Comparison of ENCODE assay signal across 7 cellular contexts in genomic region chr10:2436933-2437332, GRCh38.
"Had no signal": no experiment of that assay in that cellular context is flagged by ENCODE, and none has a peak within 500 bp of the region (broad histone marks: within the 10 kb centered on the region; RNA-seq: fewer than 3 reads in every experiment).

No MANE protein-coding gene starts in this region.

- H3K4me2 ChIP-seq: KMS-11 had no signal

- H3K4me3 ChIP-seq: K562 had no signal

- DNase-seq: IMR-90, KBM-7, KG1 had no signal

- H3K9ac ChIP-seq: KMS-11 had no signal

- ATAC-seq: HepG2, K562 had no signal

- H3K27ac ChIP-seq: HL-60, KMS-11 had no signal
